In the genomic region with DNA sequence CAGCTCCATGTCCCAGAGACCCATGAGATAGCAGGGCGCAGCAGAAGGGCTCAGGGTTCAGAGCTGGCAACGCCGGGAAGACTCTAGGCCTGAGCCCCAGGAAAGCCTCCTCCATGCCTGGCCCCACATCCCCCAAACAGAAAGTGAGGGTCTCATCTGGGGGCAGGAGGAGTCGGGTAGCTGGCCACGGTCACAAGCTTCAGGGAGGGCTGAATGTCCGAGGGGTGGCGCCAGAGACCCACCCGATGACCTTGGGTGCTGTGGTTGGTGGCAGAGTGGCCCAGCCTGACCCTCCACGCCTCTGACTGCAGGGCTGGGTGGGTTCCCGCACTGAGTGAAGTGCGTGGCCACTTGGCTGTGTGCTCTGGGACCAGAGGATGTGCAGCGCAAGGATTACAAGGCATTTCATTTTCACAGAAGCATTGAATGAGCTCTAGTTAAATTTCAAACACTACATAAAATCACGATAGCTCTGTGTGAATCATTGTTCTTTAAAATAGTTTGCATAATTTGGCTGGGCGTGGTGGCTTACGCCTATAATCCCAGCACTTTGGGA, we compare ENCODE assay signal across 1 cellular context.
TF ChIP-seq lines count a peak whose summit lies in the region.

No MANE protein-coding gene starts in this region.

TF ChIP-seq in endothelial cell of umbilical vein, 7 proteins besides CTCF, POLR2A, EP300 and RAD21:
- TF ChIP-seq POLR2AphosphoS5 (IDR thresholded peaks at IDR 0.05; ENCODE audit: insufficient read depth, low read depth, low read length) (no peak), JUN (IDR thresholded peaks at IDR 0.05; ENCODE audit: borderline replicate concordance, insufficient read depth, insufficient read length, low read depth) (no peak), MYC (IDR thresholded peaks at IDR 0.05; ENCODE audit: low read depth, low read length) (no peak), EZH2 (IDR thresholded peaks at IDR 0.05; ENCODE audit: borderline replicate concordance, low read depth, low read length, severe bottlenecking) (no peak), GATA2 (IDR thresholded peaks at IDR 0.05; ENCODE audit: insufficient read depth, insufficient read length, low read depth, low read length) (no peak)
- TF ChIP-seq, protein P1, sequence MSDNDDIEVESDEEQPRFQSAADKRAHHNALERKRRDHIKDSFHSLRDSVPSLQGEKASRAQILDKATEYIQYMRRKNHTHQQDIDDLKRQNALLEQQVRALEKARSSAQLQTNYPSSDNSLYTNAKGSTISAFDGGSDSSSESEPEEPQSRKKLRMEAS (IDR thresholded peaks at IDR 0.05; ENCODE audit: insufficient read depth, insufficient read length), result no peak
TF ChIP-seq in endothelial cell of umbilical vein: peak in this region for 0.
